Comparison of ENCODE assay signal across 23 cellular contexts in genomic region chr20:44632103-44632752, GRCh38. TPM values are rescaled to one million over a fixed set of nuclear protein-coding genes. Genes with fewer than 3 reads are reported as not detected.
DNase-seq lines count a peak whose midpoint lies in the region; TF ChIP-seq lines count a peak whose summit lies in the region.
"Had no signal": no experiment of that assay in that cellular context is flagged by ENCODE, and none has a peak within 500 bp of the region (broad histone marks: within the 10 kb centered on the region; RNA-seq: fewer than 3 reads in every experiment).

No MANE protein-coding gene starts in this region.

- TF ChIP-seq CTCF in osteoblast (IDR thresholded peaks at IDR 0.05; ENCODE audit: extremely low read depth, low read depth, low read length) = no peak

- H4K20me1 ChIP-seq in osteoblast (ENCODE audit: insufficient read depth, low read length) = no peaks in the 10 kb centered on the region

- no peak overlapping the region for H2AFZ ChIP-seq in osteoblast (ENCODE audit: low read length)

- H3K9me3 Mint-ChIP-seq in activated CD4-positive, alpha-beta T cell treated with anti-CD3 and anti-CD28 coated beads, Interleukin-2, amount 10 ng/mL, durations not matched to agents 7 days and 5 days = no peaks in the 10 kb centered on the region
- H3K9me3 Mint-ChIP-seq: activated CD4-positive, alpha-beta memory T cell treated with anti-CD3 and anti-CD28 coated beads, Interleukin-2, amount 10 ng/mL, durations not matched to agents 7 days and 5 days; memory B cell had no signal

- H3K4me3 Mint-ChIP-seq in activated CD4-positive, alpha-beta T cell treated with anti-CD3 and anti-CD28 coated beads, Interleukin-2, amount 10 ng/mL, durations not matched to agents 7 days and 5 days = no peak overlapping the region
- H3K4me3 Mint-ChIP-seq: activated CD4-positive, alpha-beta memory T cell treated with anti-CD3 and anti-CD28 coated beads, Interleukin-2, amount 10 ng/mL, durations not matched to agents 7 days and 5 days; memory B cell; WTC11 had no signal

- H3K27ac Mint-ChIP-seq in activated CD4-positive, alpha-beta T cell treated with anti-CD3 and anti-CD28 coated beads, Interleukin-2, amount 10 ng/mL, durations not matched to agents 7 days and 5 days = peak overlapping the region; percentile 38
- H3K27ac Mint-ChIP-seq: activated CD4-positive, alpha-beta memory T cell treated with anti-CD3 and anti-CD28 coated beads, Interleukin-2, amount 10 ng/mL, durations not matched to agents 7 days and 5 days; memory B cell; WTC11 had no signal

- H3K27me3 Mint-ChIP-seq in activated CD4-positive, alpha-beta T cell treated with anti-CD3 and anti-CD28 coated beads, Interleukin-2, amount 10 ng/mL, durations not matched to agents 7 days and 5 days = no peaks in the 10 kb centered on the region
- H3K27me3 Mint-ChIP-seq: activated CD4-positive, alpha-beta memory T cell treated with anti-CD3 and anti-CD28 coated beads, Interleukin-2, amount 10 ng/mL, durations not matched to agents 7 days and 5 days; memory B cell had no signal

- H3K79me2 ChIP-seq in osteoblast (ENCODE audit: insufficient read depth, low read length) = no peaks in the 10 kb centered on the region

- H3K4me1 ChIP-seq in osteoblast (ENCODE audit: insufficient read depth, low read length) = no peaks in the 10 kb centered on the region
- H3K4me1 ChIP-seq: Peyer's patch, upper lobe of right lung had no signal

- no peak overlapping the region for H3K4me2 ChIP-seq in osteoblast (ENCODE audit: insufficient read depth, low read length)
- H3K4me2 ChIP-seq: SK-N-SH had no signal

- POLR2A ChIA-PET in activated CD4-positive, alpha-beta T cell treated with anti-CD3 and anti-CD28 coated beads, Interleukin-2, amount 10 ng/mL, durations not matched to agents 7 days and 5 days (lab: Charles Lee) = no interaction called here

- H3K36me3 ChIP-seq in osteoblast (ENCODE audit: insufficient read depth, low read length) = peaks cover 3% of the 10 kb centered on the region
- H3K36me3 ChIP-seq: right atrium auricular region, upper lobe of right lung had no signal

- no peak overlapping the region for H3K27ac ChIP-seq in osteoblast (ENCODE audit: low read depth, low read length)
- H3K27ac ChIP-seq: coronary artery, Peyer's patch, upper lobe of right lung had no signal

- no peak for DNase-seq in activated CD4-positive, alpha-beta T cell treated with anti-CD3 and anti-CD28 coated beads, Interleukin-2, amount 10 ng/mL, durations not matched to agents 7 days and 5 days
- DNase-seq in activated CD4-positive, alpha-beta T cell treated with anti-CD3 and anti-CD28 coated beads for 48 hours = no peak
- DNase-seq in D341Med (ENCODE audit: low spot score) (peak; percentile 66), SK-N-DZ (ENCODE audit: low spot score) (peak; percentile 57), osteoblast (ENCODE audit: insufficient read length, low spot score, missing footprints) (peak; percentile 76), AG08395 (ENCODE audit: low spot score) (no peak), cerebellar nuclear complex (lab: John Stamatoyannopoulos, UW) (no peak), KG1 (lab: John Stamatoyannopoulos, UW) (no peak)
- DNase-seq: activated CD4-positive, alpha-beta memory T cell treated with anti-CD3 and anti-CD28 coated beads, Interleukin-2, amount 10 ng/mL, durations not matched to agents 7 days and 5 days; activated naive CD4-positive, alpha-beta T cell; GF-D8; HCEC 1CT; NCI-H187 treated with DMSO at 0.1 percent for 48 hours; NCI-H446; NK-92 treated with Interleukin-12 subunit alpha and Interleukin-12 subunit beta, amount 100 ng/mL, for 24 hours; Peyer's patch; SK-N-SH; T-helper 9 cell; upper lobe of right lung had no signal

- no peak overlapping the region for H3K4me3 ChIP-seq in osteoblast (ENCODE audit: insufficient read depth, low read length)
- H3K4me3 ChIP-seq: coronary artery, Peyer's patch, right atrium auricular region, upper lobe of right lung had no signal

- no peaks in the 10 kb centered on the region for H3K9me3 ChIP-seq in osteoblast (ENCODE audit: low read depth, low read length)
- H3K9me3 ChIP-seq: Peyer's patch, right atrium auricular region, SK-N-SH, upper lobe of right lung had no signal

- no peaks in the 10 kb centered on the region for H3K4me1 Mint-ChIP-seq in activated CD4-positive, alpha-beta T cell treated with anti-CD3 and anti-CD28 coated beads, Interleukin-2, amount 10 ng/mL, durations not matched to agents 7 days and 5 days
- H3K4me1 Mint-ChIP-seq: activated CD4-positive, alpha-beta memory T cell treated with anti-CD3 and anti-CD28 coated beads, Interleukin-2, amount 10 ng/mL, durations not matched to agents 7 days and 5 days had no signal

- peaks cover 50% of the 10 kb centered on the region for H3K36me3 Mint-ChIP-seq in activated CD4-positive, alpha-beta T cell treated with anti-CD3 and anti-CD28 coated beads, Interleukin-2, amount 10 ng/mL, durations not matched to agents 7 days and 5 days (ENCODE audit: low read depth)
- H3K36me3 Mint-ChIP-seq: memory B cell had no signal

- H3K27me3 ChIP-seq in osteoblast (ENCODE audit: insufficient read depth, low read length) = no peaks in the 10 kb centered on the region
- H3K27me3 ChIP-seq: Peyer's patch, right atrium auricular region, upper lobe of right lung had no signal

- CTCF ChIA-PET in activated CD4-positive, alpha-beta T cell treated with anti-CD3 and anti-CD28 coated beads, Interleukin-2, amount 10 ng/mL, durations not matched to agents 7 days and 5 days (lab: Charles Lee) = interaction anchor here (1.4 to 1.5 kb wide), 2 partner anchors 10 to 237 kb away, joined by 3 to 4 read pairs; no protein-coding TSS in a partner anchor

RNA-seq across cellular contexts. Expression of gene ADA, which starts 19.3 kb away (rescaled TPM):
- total RNA-seq in activated CD4-positive, alpha-beta T cell treated with anti-CD3 and anti-CD28 coated beads, Interleukin-2, amount 10 ng/mL, durations not matched to agents 7 days and 5 days = 100 to 1,000 TPM; 103 to 107 TPM
- polyA plus RNA-seq in SK-N-DZ (2014; cell fraction: cytosol; rRNA removed) = 3.1 and 4.4 TPM in 2 replicates
- polyA plus RNA-seq in SK-N-DZ (2014; cell fraction: nucleus; rRNA removed) = 4.5 and 5.8 TPM in 2 replicates
- 15.9 and 37.1 TPM in 2 replicates for total RNA-seq in osteoblast

RNA-seq across cellular contexts. Expression of gene PKIG, which starts 49.8 kb away (rescaled TPM):
- 1 to 10 TPM; 3.3 to 5.1 TPM for total RNA-seq in activated CD4-positive, alpha-beta T cell treated with anti-CD3 and anti-CD28 coated beads, Interleukin-2, amount 10 ng/mL, durations not matched to agents 7 days and 5 days
- polyA plus RNA-seq in SK-N-DZ (2014; cell fraction: cytosol; rRNA removed) = 42.9 and 46.8 TPM in 2 replicates
- 21.9 and 23.0 TPM in 2 replicates for polyA plus RNA-seq in SK-N-DZ (2014; cell fraction: nucleus; rRNA removed)
- total RNA-seq in osteoblast = 94.6 and 107 TPM in 2 replicates

Comparison
In these comparisons a context has a peak if more than half of its experiments do, and no peak if none do; other contexts are left out.
1. DNase-seq: peak in D341Med (single experiment), SK-N-DZ (single experiment) and osteoblast (single experiment); none in activated CD4-positive, alpha-beta T cell treated with anti-CD3 and anti-CD28 coated beads, Interleukin-2, amount 10 ng/mL, durations not matched to agents 7 days and 5 days (single experiment), activated CD4-positive, alpha-beta T cell treated with anti-CD3 and anti-CD28 coated beads for 48 hours (single experiment), AG08395 (single experiment), cerebellar nuclear complex (0 of 2) and KG1 (single experiment).
2. RNA of gene PKIG, which starts 49.8 kb away (total RNA-seq): 94.6 to 107 TPM in osteoblast; 3.3 to 5.1 TPM in activated CD4-positive, alpha-beta T cell treated with anti-CD3 and anti-CD28 coated beads, Interleukin-2, amount 10 ng/mL, durations not matched to agents 7 days and 5 days; every median in the first group is over 10 times any median in the second.